In genomic region chr1:19270343-19270730, GRCh38 we compare ENCODE assay signal across 1 cellular context. TPM values are rescaled to one million over a fixed set of nuclear protein-coding genes. Genes with fewer than 3 reads are reported as not detected.
"Had no signal": no experiment of that assay in that cellular context is flagged by ENCODE, and none has a peak within 500 bp of the region (broad histone marks: within the 10 kb centered on the region; RNA-seq: fewer than 3 reads in every experiment).

No MANE protein-coding gene starts in this region.

RNA-seq across cellular contexts. Expression of gene AKR7A3, which starts 18.2 kb away (rescaled TPM):
- total RNA-seq: Right ventricle myocardium superior had no signal
